8 cellular contexts compared by ENCODE assay signal in genomic region chr12:109994262-109995175, GRCh38. TPM values are rescaled to one million over a fixed set of nuclear protein-coding genes. Genes with fewer than 3 reads are reported as not detected.
DNase-seq lines count a peak whose midpoint lies in the region; ATAC-seq and TF ChIP-seq lines count a peak whose summit lies in the region.

No MANE protein-coding gene starts in this region.

- H3K9me3 ChIP-seq in sigmoid colon = no peaks in the 10 kb centered on the region

- H3K27ac ChIP-seq in GM23338 (ENCODE audit: low read depth) = no peak overlapping the region
- peak overlapping the region in 3 of 4 donors; percentile 79 to 87 (median 82) for H3K27ac ChIP-seq in sigmoid colon

- no peak overlapping the region for H2AFZ ChIP-seq in GM23338

- peak overlapping the region; percentile 88 for H3K4me3 ChIP-seq in GM23338
- peak overlapping the region in 3 of 4 donors; percentile 75 to 98 (median 91) for H3K4me3 ChIP-seq in sigmoid colon
- no peak overlapping the region for H3K4me3 ChIP-seq in lower leg skin (ENCODE audit: low read depth, poor library complexity, severe bottlenecking)

- H3K27ac Mint-ChIP-seq in GM23338 (no peak overlapping the region), endothelial cell (ENCODE audit: unreplicated experiment) (peak overlapping the region; percentile 39)

- no peak for TF ChIP-seq EP300 in sigmoid colon (IDR thresholded peaks at IDR 0.05)

- peaks cover 12% of the 10 kb centered on the region for H4K20me1 ChIP-seq in GM23338 (replicated peaks; ENCODE audit: insufficient read depth)

- WGBS in sigmoid colon, 2 donors = 24 to 27% methylated on average over 8 of the region's 8 CpGs
- WGBS in lower leg skin, 2 donors = 36 to 43% methylated on average over 8 of the region's 8 CpGs

- H3F3A ChIP-seq in GM23338 (replicated peaks; ENCODE audit: low read depth) = 0 out of 2 replicates have a peak, but pooled peaks cover 2% of the 10 kb centered on the region

- H3K36me3 Mint-ChIP-seq in GM23338 (ENCODE audit: low read depth) (peaks cover 2% of the 10 kb centered on the region; the same call in 1 of the 3 replicates), endothelial cell (ENCODE audit: low read depth, unreplicated experiment) (peaks cover 21% of the 10 kb centered on the region)

- peaks cover 14% of the 10 kb centered on the region for H3K4me1 ChIP-seq in GM23338 (ENCODE audit: insufficient read depth)
- peaks cover 0 to 49% (median 35%) of the 10 kb centered on the region in 4 donors for H3K4me1 ChIP-seq in sigmoid colon

- H3K9me3 Mint-ChIP-seq in GM23338 (no peaks in the 10 kb centered on the region), endothelial cell (ENCODE audit: unreplicated experiment) (no peaks in the 10 kb centered on the region)

- intact Hi-C loops in sigmoid colon (cut with DNase I) = loop anchor here (5.0 to 10.0 kb wide), 2 partner anchors 280 to 438 kb away; partner anchors contain the start of gene FAM222A
- intact Hi-C loops in lower leg skin (cut with DNase I; ENCODE audit: low total_unique reads) = no loop called here

- peak overlapping the region; percentile 89 for H3K4me2 ChIP-seq in GM23338

- no peak for TF ChIP-seq CTCF in GM23338 (conservative IDR thresholded peaks at IDR 0.05; ENCODE audit: low read depth in 2 of 2)
- TF ChIP-seq CTCF in endothelial cell (IDR thresholded peaks at IDR 0.05; ENCODE audit: unreplicated experiment) = no peak
- no peak for TF ChIP-seq CTCF in sigmoid colon (IDR thresholded peaks at IDR 0.05)
- TF ChIP-seq CTCF in lower leg skin (IDR thresholded peaks at IDR 0.05) = no peak

- peaks cover 4% of the 10 kb centered on the region for H3K27me3 Mint-ChIP-seq in GM23338 (ENCODE audit: insufficient read depth, low read depth, poor library complexity)
- H3K27me3 Mint-ChIP-seq in endothelial cell (ENCODE audit: unreplicated experiment) = peaks cover 9% of the 10 kb centered on the region

- H3K79me2 ChIP-seq in GM23338 (replicated peaks; ENCODE audit: insufficient read depth) = peaks cover 25% of the 10 kb centered on the region

- TF ChIP-seq POLR2A in sigmoid colon (IDR thresholded peaks at IDR 0.05) = no peak
- TF ChIP-seq POLR2A in lower leg skin (IDR thresholded peaks at IDR 0.05) = no peak

- H3K36me3 ChIP-seq in GM23338 (ENCODE audit: insufficient read depth) (no peaks in the 10 kb centered on the region; the same call in 1 of the 2 replicates), sigmoid colon (peaks cover 0 to 21% (median 0%) of the 10 kb centered on the region in 4 donors)

- no peaks in the 10 kb centered on the region for H3K27me3 ChIP-seq in GM23338 (ENCODE audit: insufficient read depth)
- H3K27me3 ChIP-seq in sigmoid colon = no peaks in the 10 kb centered on the region

- H3K9me2 ChIP-seq in GM23338 (ENCODE audit: insufficient read depth) = 0 out of 2 replicates have a peak, but pooled peaks cover 3% of the 10 kb centered on the region

- no peak for DNase-seq in GM23338 (ENCODE audit: low spot score)
- DNase-seq in RPMI8226 = peak; percentile 29
- no peak for DNase-seq in endothelial cell (ENCODE audit: low spot score)
- DNase-seq in sigmoid colon = no peak
- no peak for DNase-seq in glomerular visceral epithelial cell (ENCODE audit: extremely low spot score)
- DNase-seq in lower leg skin (ENCODE audit: low spot score in 2 of 2) = no peak
- DNase-seq in stimulated activated CD4-positive, alpha-beta T cell treated with anti-CD3 and anti-CD28 coated beads, Interleukin-4, amount 100 ng/mL, for 1 hour = no peak

- no peak for ATAC-seq in GM23338
- no peak for ATAC-seq in GM21737 (IDR thresholded peaks at IDR 0.05; ENCODE audit: unreplicated experiment)

- H3K4me1 Mint-ChIP-seq in GM23338 (peaks cover 22% of the 10 kb centered on the region), endothelial cell (ENCODE audit: unreplicated experiment) (peaks cover 49% of the 10 kb centered on the region)

- H3K4me3 Mint-ChIP-seq in GM23338 (peak overlapping the region; percentile 94), endothelial cell (ENCODE audit: unreplicated experiment) (peak overlapping the region; percentile 97)

TF ChIP-seq in GM23338, 12 proteins besides CTCF, POLR2A, EP300 and RAD21 (continues in another document):
- no peak for TF ChIP-seq CREB1 (CRISPR knock-in tag; IDR thresholded peaks at IDR 0.05; ENCODE audit: low read depth)
- no peak for TF ChIP-seq REST (IDR thresholded peaks at IDR 0.05; ENCODE audit: unreplicated experiment)
- TF ChIP-seq JUNB (IDR thresholded peaks at IDR 0.05; ENCODE audit: unreplicated experiment) = no peak
- no peak for TF ChIP-seq EZH2phosphoT487 (IDR thresholded peaks at IDR 0.05; ENCODE audit: unreplicated experiment)
- TF ChIP-seq ZNF114 (CRISPR knock-in tag; IDR thresholded peaks at IDR 0.05) = no peak

RNA-seq across cellular contexts. Expression of gene GIT2, which starts 1.6 kb away (rescaled TPM):
- 20.9 and 23.1 TPM in 2 replicates for total RNA-seq in GM23338 (2014; rRNA removed; shearing (Covaris generic))
- polyA plus RNA-seq in GM23338 (2016; fragmentation: Nextera tagmentation; extraction: Ambion mirVana) (9.4 and 15.8 TPM in 2 replicates), sigmoid colon (10 to 100 TPM in 1 of 3 donors, 1 to 10 TPM in 2; 6.0 to 25.2 (median 7.9) TPM)
- total RNA-seq in endothelial cell (ENCODE audit: unreplicated experiment) (89.1 TPM), sigmoid colon (10 to 100 TPM; 26.7 to 54.6 (median 35.1) TPM), lower leg skin (10 to 100 TPM; 25.2 to 31.8 (median 28.5) TPM)

RNA-seq across cellular contexts. Expression of gene ANKRD13A, which starts 4.7 kb away (rescaled TPM):
- total RNA-seq in GM23338 (2014; rRNA removed; shearing (Covaris generic)) = 24.7 and 25.6 TPM in 2 replicates
- polyA plus RNA-seq in GM23338 (2016; fragmentation: Nextera tagmentation; extraction: Ambion mirVana) (5.7 and 6.2 TPM in 2 replicates), sigmoid colon (10 to 100 TPM; 21.6 to 37.5 (median 31.3) TPM)
- total RNA-seq in endothelial cell (ENCODE audit: unreplicated experiment) (55.4 TPM), sigmoid colon (10 to 100 TPM; 72.4 to 85.3 (median 76.0) TPM), lower leg skin (100 to 1,000 TPM in 3 of 4 donors, 10 to 100 TPM in 1; 97.7 to 184 (median 143) TPM)

RNA-seq across cellular contexts. Expression of gene C12orf76, which starts 53.8 kb away (rescaled TPM):
- 14.5 and 21.7 TPM in 2 replicates for total RNA-seq in GM23338 (2014; rRNA removed; shearing (Covaris generic))
- polyA plus RNA-seq in GM23338 (2016; fragmentation: Nextera tagmentation; extraction: Ambion mirVana) (11.1 and 14.3 TPM in 2 replicates), sigmoid colon (10 to 100 TPM in 1 of 3 donors, 1 to 10 TPM in 2; 3.0 to 11.3 (median 8.4) TPM)
- total RNA-seq in endothelial cell (ENCODE audit: unreplicated experiment) (21.9 TPM), sigmoid colon (10 to 100 TPM in 3 of 4 donors, 1 to 10 TPM in 1; 9.6 to 20.1 (median 17.0) TPM), lower leg skin (1 to 10 TPM; 4.2 to 10.0 (median 8.8) TPM)
